In genomic region chr12:41967668-41968649, GRCh38 we compare ENCODE assay signal across 14 cellular contexts.
DNase-seq lines count a peak whose midpoint lies in the region; ATAC-seq and TF ChIP-seq lines count a peak whose summit lies in the region.
"Had no signal": no experiment of that assay in that cellular context is flagged by ENCODE, and none has a peak within 500 bp of the region (broad histone marks: within the 10 kb centered on the region; RNA-seq: fewer than 3 reads in every experiment).

No MANE protein-coding gene starts in this region.

- H3K27ac ChIP-seq in OCI-LY7 (ENCODE audit: low read depth, low read length, poor library complexity, severe bottlenecking) (no peak overlapping the region), smooth muscle cell (ENCODE audit: low read depth) (peak overlapping the region; percentile 72)
- H3K27ac ChIP-seq: esophagus muscularis mucosa, HL-60, skin epidermis had no signal

- no peak overlapping the region for H3K4me3 Mint-ChIP-seq in naive thymus-derived CD8-positive, alpha-beta T cell

- H3K9me3 Mint-ChIP-seq in naive thymus-derived CD8-positive, alpha-beta T cell: no peaks in the 10 kb centered on the region

- H3K27me3 ChIP-seq in smooth muscle cell (ENCODE audit: low read depth): no peaks in the 10 kb centered on the region
- H3K27me3 ChIP-seq: esophagus muscularis mucosa had no signal

- H2AFZ ChIP-seq in OCI-LY7 (ENCODE audit: low read length): peak overlapping the region; percentile 37; the same call in 1 of the 2 replicates
- H2AFZ ChIP-seq in smooth muscle cell (ENCODE audit: low read depth): no peak overlapping the region

- no peaks in the 10 kb centered on the region for H3K36me3 Mint-ChIP-seq in naive thymus-derived CD8-positive, alpha-beta T cell

- intact Hi-C loops in OCI-LY7 (cut with micrococcal nuclease; ENCODE audit: unreplicated experiment): no loop called here

- TF ChIP-seq CTCF in OCI-LY7 (conservative IDR thresholded peaks at IDR 0.05; ENCODE audit: low read length): no peak
- TF ChIP-seq CTCF in smooth muscle cell (IDR thresholded peaks at IDR 0.05; ENCODE audit: borderline replicate concordance, insufficient read depth, poor library complexity, severe bottlenecking): no peak

- CTCF ChIA-PET in OCI-LY7 (lab: Charles Lee; ENCODE audit: unreplicated experiment): no interaction called here

- H3K4me2 ChIP-seq in OCI-LY7 (ENCODE audit: low read length) (no peak overlapping the region), smooth muscle cell (peak overlapping the region; percentile 75)

- H3K27ac Mint-ChIP-seq in naive thymus-derived CD8-positive, alpha-beta T cell: peak overlapping the region in 1 of 10 donors; percentile 32

- H4K20me1 ChIP-seq in OCI-LY7 (ENCODE audit: insufficient read depth, low read length) (no peaks in the 10 kb centered on the region), smooth muscle cell (ENCODE audit: low read depth) (no peaks in the 10 kb centered on the region)

- ATAC-seq in HG02970 (IDR thresholded peaks at IDR 0.05; ENCODE audit: low FRiP score, unreplicated experiment): no peak
- ATAC-seq in naive thymus-derived CD8-positive, alpha-beta T cell: no peak

- no TSS peak for BruUV-seq in OCI-LY7 (replicated peaks; lab: Mats Ljungman, UMichigan)

- H3K4me1 ChIP-seq in OCI-LY7 (ENCODE audit: insufficient read depth, low read length, poor library complexity, severe bottlenecking): no peaks in the 10 kb centered on the region
- peaks cover 48% of the 10 kb centered on the region for H3K4me1 ChIP-seq in smooth muscle cell (ENCODE audit: low read depth)

- H3K4me1 Mint-ChIP-seq in naive thymus-derived CD8-positive, alpha-beta T cell: no peaks in the 10 kb centered on the region

- peak; percentile 25 for DNase-seq in NCI-H1105 treated with DMSO at 0.1 percent for 48 hours (lab: John Stamatoyannopoulos, UW)
- DNase-seq in NCI-H1105 (lab: John Stamatoyannopoulos, UW): no peak
- DNase-seq in OCI-LY7 (ENCODE audit: low spot score): no peak
- peak; percentile 33 for DNase-seq in iPS DF 19.7 (ENCODE audit: low read depth, low spot score)
- no peak for DNase-seq in smooth muscle cell (lab: John Stamatoyannopoulos, UW; ENCODE audit: unreplicated experiment)
- no peak for DNase-seq in ureter (ENCODE audit: low spot score)
- DNase-seq in naive thymus-derived CD8-positive, alpha-beta T cell: no peak
- DNase-seq: amygdala, NCI-H2081 treated with DMSO at 0.1 percent for 48 hours had no signal

- POLR2A ChIA-PET in OCI-LY7 (lab: Charles Lee): interaction anchor here (0.5 to 0.9 kb wide), 3 partner anchors 31 to 323 kb away, joined by 3 read pairs; no protein-coding TSS in a partner anchor
- POLR2A ChIA-PET in naive thymus-derived CD8-positive, alpha-beta T cell (lab: Charles Lee): no interaction called here

- 32% methylated on average over 14 of the region's 14 CpGs for WGBS in smooth muscle cell (ENCODE audit: low lambda C conversion rate)

- H3K9ac ChIP-seq in smooth muscle cell (ENCODE audit: low read depth): no peak overlapping the region

- H3K36me3 ChIP-seq in OCI-LY7 (ENCODE audit: insufficient read depth, low read length) (no peaks in the 10 kb centered on the region), smooth muscle cell (ENCODE audit: low read depth) (no peaks in the 10 kb centered on the region)
- H3K36me3 ChIP-seq: esophagus muscularis mucosa had no signal

- H3K79me2 ChIP-seq in OCI-LY7 (ENCODE audit: insufficient read depth, low read depth, low read length) (no peaks in the 10 kb centered on the region), smooth muscle cell (ENCODE audit: low read depth) (no peaks in the 10 kb centered on the region)

- H3K4me3 ChIP-seq in OCI-LY7 (ENCODE audit: low read depth, low read length, poor library complexity, severe bottlenecking) (no peak overlapping the region), smooth muscle cell (no peak overlapping the region)
- H3K4me3 ChIP-seq: esophagus muscularis mucosa, lung, skin epidermis had no signal

- peaks cover 16% of the 10 kb centered on the region for H3F3A ChIP-seq in smooth muscle cell (ENCODE audit: low read depth)

- no peaks in the 10 kb centered on the region for H3K9me3 ChIP-seq in OCI-LY7 (ENCODE audit: low read length)
- H3K9me3 ChIP-seq in smooth muscle cell (replicated peaks; ENCODE audit: low read depth): no peaks in the 10 kb centered on the region
- H3K9me3 ChIP-seq: esophagus muscularis mucosa had no signal

- no peaks in the 10 kb centered on the region for H3K9me2 ChIP-seq in OCI-LY7 (ENCODE audit: insufficient read depth, low read length)

- H3K27me3 Mint-ChIP-seq in naive thymus-derived CD8-positive, alpha-beta T cell: peaks cover 0 to 10% (median 3%) of the 10 kb centered on the region in 5 donors

Comparison
In these comparisons a context has a peak if more than half of its experiments do, and no peak if none do; other contexts are left out.
1. DNase-seq: peak in NCI-H1105 treated with DMSO at 0.1 percent for 48 hours (single experiment) and iPS DF 19.7 (single experiment); none in NCI-H1105 (single experiment), OCI-LY7 (single experiment), smooth muscle cell (single experiment), ureter (single experiment) and naive thymus-derived CD8-positive, alpha-beta T cell (0 of 10).